Comparison of ENCODE assay signal across 28 cellular contexts in the genomic region with DNA sequence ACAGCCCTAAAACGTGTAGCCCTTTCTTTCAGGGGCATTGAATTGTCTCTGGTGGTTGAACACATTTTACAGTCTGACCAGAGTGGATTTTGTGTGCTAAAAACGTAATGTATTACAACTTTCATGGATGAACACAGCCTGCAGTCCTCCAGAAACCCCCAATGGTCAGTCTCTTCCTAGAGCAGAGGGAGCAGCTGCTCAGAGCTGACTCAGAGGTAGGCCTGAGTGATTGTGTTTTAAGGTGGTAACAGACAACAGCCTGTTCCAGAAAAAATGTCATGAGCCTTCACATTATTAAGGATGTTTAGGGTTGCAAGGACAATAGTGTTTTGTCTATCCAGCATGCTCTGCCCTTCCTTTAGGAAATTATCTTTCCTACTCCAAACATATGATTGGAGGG.
"Had no signal": no experiment of that assay in that cellular context is flagged by ENCODE, and none has a peak within 500 bp of the region (broad histone marks: within the 10 kb centered on the region; RNA-seq: fewer than 3 reads in every experiment).

No MANE protein-coding gene starts in this region.

- H3K36me3 ChIP-seq: esophagus muscularis mucosa, gastroesophageal sphincter, heart left ventricle, neutrophil, pancreas, right lobe of liver, suprapubic skin had no signal

- H3K4me3 ChIP-seq: dorsolateral prefrontal cortex, esophagus muscularis mucosa, gastroesophageal sphincter, heart left ventricle, hepatocyte, lung, pancreas, right lobe of liver, smooth muscle cell, suprapubic skin had no signal

- H3K36me3 Mint-ChIP-seq: naive B cell; natural killer cell treated with Interleukin-12 subunit alpha and Interleukin-12 subunit beta and Interleukin-15 and Interleukin-18, amount 100 ng/mL, for 72 hours had no signal

- H3K9me3 Mint-ChIP-seq: central memory CD8-positive, alpha-beta T cell; endodermal cell; natural killer cell treated with Interleukin-12 subunit alpha and Interleukin-12 subunit beta and Interleukin-15 and Interleukin-18, amount 100 ng/mL, for 72 hours; stimulated activated naive CD8-positive, alpha-beta T cell treated with anti-CD3 and anti-CD28 coated beads, Interleukin-15, amount 100 ng/mL, for 72 hours had no signal

- H3K4me3 Mint-ChIP-seq: central memory CD8-positive, alpha-beta T cell; endodermal cell; naive B cell; natural killer cell treated with Interleukin-12 subunit alpha and Interleukin-12 subunit beta and Interleukin-15 and Interleukin-18, amount 100 ng/mL, for 72 hours; neural crest cell; stimulated activated naive CD8-positive, alpha-beta T cell treated with anti-CD3 and anti-CD28 coated beads, Interleukin-15, amount 100 ng/mL, for 72 hours had no signal

- ATAC-seq: foreskin keratinocyte; gastroesophageal sphincter; heart left ventricle; left lobe of liver; natural killer cell treated with Interleukin-12 subunit alpha and Interleukin-12 subunit beta and Interleukin-15 and Interleukin-18, amount 100 ng/mL, for 72 hours; pancreas; right lobe of liver; stimulated activated naive CD8-positive, alpha-beta T cell treated with anti-CD3 and anti-CD28 coated beads, Interleukin-15, amount 100 ng/mL, for 72 hours had no signal

- H3K27ac Mint-ChIP-seq: endodermal cell; naive B cell; natural killer cell treated with Interleukin-12 subunit alpha and Interleukin-12 subunit beta and Interleukin-15 and Interleukin-18, amount 100 ng/mL, for 72 hours; stimulated activated naive CD8-positive, alpha-beta T cell treated with anti-CD3 and anti-CD28 coated beads, Interleukin-15, amount 100 ng/mL, for 72 hours had no signal

- H3K4me1 Mint-ChIP-seq: naive B cell, neural crest cell had no signal

- H3K9me3 ChIP-seq: esophagus muscularis mucosa, gastroesophageal sphincter, heart left ventricle, neutrophil, pancreas, right lobe of liver, suprapubic skin had no signal

- H3K27ac ChIP-seq: dorsolateral prefrontal cortex, esophagus muscularis mucosa, foreskin keratinocyte, gastroesophageal sphincter, heart left ventricle, hepatocyte, neutrophil, pancreas, right lobe of liver, suprapubic skin had no signal

- H3K27me3 ChIP-seq: dorsolateral prefrontal cortex, esophagus muscularis mucosa, foreskin keratinocyte, gastroesophageal sphincter, heart left ventricle, hepatocyte, neutrophil, pancreas, right lobe of liver, suprapubic skin had no signal

- H3K4me1 ChIP-seq: gastroesophageal sphincter, heart left ventricle, pancreas, right lobe of liver, suprapubic skin had no signal

- DNase-seq: cortex of kidney; dorsolateral prefrontal cortex; effector CD4-positive, alpha-beta T cell; endodermal cell; foreskin keratinocyte; heart left ventricle; kidney; naive B cell; pancreas; right lobe of liver; stimulated activated CD4-positive, alpha-beta T cell treated with anti-CD3 and anti-CD28 coated beads, Interleukin-12 subunit alpha, Interleukin-12 subunit beta, amount 100 ng/mL, for 4 hours; stimulated activated CD4-positive, alpha-beta T cell treated with anti-CD3 and anti-CD28 coated beads, Interleukin-1b, Interleukin-23, amount 100 ng/mL, for 48 hours; stimulated activated CD4-positive, alpha-beta T cell treated with anti-CD3 and anti-CD28 coated beads, Interleukin-4, amount 100 ng/mL, for 1 hour; stimulated activated CD8-positive, alpha-beta memory T cell treated with anti-CD3 and anti-CD28 coated beads, Interleukin-4, amount 100 ng/mL, for 48 hours; stimulated activated naive CD4-positive, alpha-beta T cell; stimulated activated naive CD8-positive, alpha-beta T cell treated with anti-CD3 and anti-CD28 coated beads, Interleukin-15, amount 100 ng/mL, for 72 hours; trophoblast cell had no signal
